In genomic region chr12:12898911-12899511, GRCh38 we compare ENCODE assay signal across 16 cellular contexts. TPM values are rescaled to one million over a fixed set of nuclear protein-coding genes. Genes with fewer than 3 reads are reported as not detected.
DNase-seq lines count a peak whose midpoint lies in the region; ATAC-seq and TF ChIP-seq lines count a peak whose summit lies in the region.
"Had no signal": no experiment of that assay in that cellular context is flagged by ENCODE, and none has a peak within 500 bp of the region (broad histone marks: within the 10 kb centered on the region; RNA-seq: fewer than 3 reads in every experiment).

No MANE protein-coding gene starts in this region.

- H3K9me3 Mint-ChIP-seq in activated T-cell treated with anti-CD3 and anti-CD28 coated beads, Interleukin-2, amount 50 U/mL, for 72 hours = no peaks in the 10 kb centered on the region
- H3K9me3 Mint-ChIP-seq in CD14-positive monocyte = no peaks in the 10 kb centered on the region
- H3K9me3 Mint-ChIP-seq: immature natural killer cell had no signal

- peak overlapping the region; percentile 77 for H3K27ac Mint-ChIP-seq in activated T-cell treated with anti-CD3 and anti-CD28 coated beads, Interleukin-2, amount 50 U/mL, for 72 hours
- peak overlapping the region in 2 of 7 donors; percentile 12 to 53 for H3K27ac Mint-ChIP-seq in CD14-positive monocyte
- H3K27ac Mint-ChIP-seq: IgD-negative memory B cell, immature natural killer cell had no signal

- no peak for ATAC-seq in activated T-cell treated with anti-CD3 and anti-CD28 coated beads, Interleukin-2, amount 50 U/mL, for 72 hours (replicated peaks in 1 of 2)
- no peak for ATAC-seq in foreskin keratinocyte

- peaks cover 43% of the 10 kb centered on the region for H3K4me1 Mint-ChIP-seq in activated T-cell treated with anti-CD3 and anti-CD28 coated beads, Interleukin-2, amount 50 U/mL, for 72 hours (ENCODE audit: low read depth)
- H3K4me1 Mint-ChIP-seq in CD14-positive monocyte = peaks cover 6% of the 10 kb centered on the region
- H3K4me1 Mint-ChIP-seq: IgD-negative memory B cell, immature natural killer cell had no signal

- peak overlapping the region; percentile 14 to 41 for H3K4me3 Mint-ChIP-seq in activated T-cell treated with anti-CD3 and anti-CD28 coated beads, Interleukin-2, amount 50 U/mL, for 72 hours
- H3K4me3 Mint-ChIP-seq in CD14-positive monocyte = no peak overlapping the region
- H3K4me3 Mint-ChIP-seq: IgD-negative memory B cell, immature natural killer cell had no signal

- H3K4me1 ChIP-seq in SJSA1 (replicated peaks) = peaks cover 50% of the 10 kb centered on the region
- H3K4me1 ChIP-seq in foreskin keratinocyte = peaks cover 46% of the 10 kb centered on the region
- H3K4me1 ChIP-seq in tibial artery = peaks cover 0 to 81% (median 37%) of the 10 kb centered on the region in 4 donors
- H3K4me1 ChIP-seq: pancreas had no signal

- H3K4me3 ChIP-seq in SJSA1 (no peak overlapping the region), tibial artery (no peak overlapping the region)
- H3K4me3 ChIP-seq: pancreas, spleen had no signal

- intact Hi-C loops in tibial artery (cut with DNase I; ENCODE audit: low total_unique reads) (loop anchor here (10.0 kb wide), 1 partner anchor 174 kb away; no protein-coding TSS in a partner anchor), CD14-positive monocyte (cut with micrococcal nuclease) (no loop called here)

- H3K27me3 Mint-ChIP-seq in activated T-cell treated with anti-CD3 and anti-CD28 coated beads, Interleukin-2, amount 50 U/mL, for 72 hours (ENCODE audit: low read depth) = peaks cover 21% of the 10 kb centered on the region
- H3K27me3 Mint-ChIP-seq in CD14-positive monocyte (ENCODE audit: low read depth in 3 of 3) = peaks cover 0 to 4% (median 2%) of the 10 kb centered on the region in 3 donors

- H3K36me3 Mint-ChIP-seq in activated T-cell treated with anti-CD3 and anti-CD28 coated beads, Interleukin-2, amount 50 U/mL, for 72 hours (ENCODE audit: insufficient read depth in 2 of 2) = no peaks in the 10 kb centered on the region
- H3K36me3 Mint-ChIP-seq in CD14-positive monocyte = no peaks in the 10 kb centered on the region
- H3K36me3 Mint-ChIP-seq: IgD-negative memory B cell, immature natural killer cell had no signal

- H3K36me3 ChIP-seq in SJSA1 (no peaks in the 10 kb centered on the region), tibial artery (no peaks in the 10 kb centered on the region)
- H3K36me3 ChIP-seq: pancreas, spleen had no signal

- TF ChIP-seq CTCF in foreskin keratinocyte (conservative IDR thresholded peaks at IDR 0.05) (no peak), tibial artery (IDR thresholded peaks at IDR 0.05) (no peak), CD14-positive monocyte (IDR thresholded peaks at IDR 0.05) (no peak)

- H3K27ac ChIP-seq in SJSA1 (peak overlapping the region; percentile 48), foreskin keratinocyte (peak overlapping the region; percentile 96), tibial artery (peak overlapping the region; percentile 86 to 88)
- H3K27ac ChIP-seq: pancreas, spleen had no signal

- peak in 1 of 2 donors; percentile 13 for DNase-seq in activated T-cell treated with anti-CD3 and anti-CD28 coated beads, Interleukin-2, amount 50 U/mL, for 72 hours
- DNase-seq in activated T-cell treated with anti-CD3 and anti-CD28 coated beads, Interleukin-2, amount 50 U/mL, for 1 hour = no peak
- DNase-seq in SJSA1 (ENCODE audit: low read depth in 1 of 2, low spot score in 2 of 2) (no peak), foreskin keratinocyte (no peak), tibial artery (no peak), CD14-positive monocyte (ENCODE audit: low spot score) (no peak), COR-L47 (lab: John Stamatoyannopoulos, UW) (no peak), mesenteric fat pad (ENCODE audit: low spot score) (no peak)
- DNase-seq: activated gamma-delta T cell, immature natural killer cell, midbrain, pancreas, spleen had no signal

- H3K27me3 ChIP-seq in SJSA1 (replicated peaks) (no peaks in the 10 kb centered on the region), foreskin keratinocyte (no peaks in the 10 kb centered on the region), tibial artery (no peaks in the 10 kb centered on the region)
- H3K27me3 ChIP-seq: pancreas had no signal

- no peaks in the 10 kb centered on the region for H3K9me3 ChIP-seq in SJSA1 (replicated peaks)
- no peaks in the 10 kb centered on the region for H3K9me3 ChIP-seq in tibial artery
- H3K9me3 ChIP-seq: pancreas, spleen had no signal

RNA-seq across cellular contexts. Expression of gene GPRC5A, which starts 7.6 kb away (rescaled TPM):
- under 1 TPM; 0.32 to 0.60 TPM for total RNA-seq in activated T-cell treated with anti-CD3 and anti-CD28 coated beads, Interleukin-2, amount 50 U/mL, for 72 hours
- total RNA-seq in SJSA1 (2014; rRNA removed; shearing (Covaris generic)) = 1.6 and 2.8 TPM in 2 replicates
- total RNA-seq in foreskin keratinocyte (9.3 and 14.2 TPM in 2 replicates), mesenteric fat pad (41.5 TPM)
- polyA plus RNA-seq in foreskin keratinocyte (6.2 and 7.2 TPM in 2 replicates), CD14-positive monocyte (not detected)
- polyA plus RNA-seq: IgD-negative memory B cell, immature natural killer cell had no signal

RNA-seq across cellular contexts. Expression of gene GPRC5D, which starts 53.0 kb away (rescaled TPM):
- not detected for total RNA-seq in activated T-cell treated with anti-CD3 and anti-CD28 coated beads, Interleukin-2, amount 50 U/mL, for 72 hours
- total RNA-seq in SJSA1 (2014; rRNA removed; shearing (Covaris generic)) = not detected in 2 replicates
- total RNA-seq in foreskin keratinocyte (not detected in 2 replicates), mesenteric fat pad (not detected)
- polyA plus RNA-seq in foreskin keratinocyte (not detected in 2 replicates), CD14-positive monocyte (not detected)
- total RNA-seq: cardiac septum, Right ventricle myocardium inferior had no signal

Comparison
In these comparisons a context has a peak if more than half of its experiments do, and no peak if none do; other contexts are left out.
1. H3K4me3 Mint-ChIP-seq: peak in activated T-cell treated with anti-CD3 and anti-CD28 coated beads, Interleukin-2, amount 50 U/mL, for 72 hours (2 of 2); none in CD14-positive monocyte (0 of 2).
2. Peak in every context shown above with its lines, with median percentiles within 50 percentile points of each other: H3K27ac ChIP-seq.